In the genomic region with DNA sequence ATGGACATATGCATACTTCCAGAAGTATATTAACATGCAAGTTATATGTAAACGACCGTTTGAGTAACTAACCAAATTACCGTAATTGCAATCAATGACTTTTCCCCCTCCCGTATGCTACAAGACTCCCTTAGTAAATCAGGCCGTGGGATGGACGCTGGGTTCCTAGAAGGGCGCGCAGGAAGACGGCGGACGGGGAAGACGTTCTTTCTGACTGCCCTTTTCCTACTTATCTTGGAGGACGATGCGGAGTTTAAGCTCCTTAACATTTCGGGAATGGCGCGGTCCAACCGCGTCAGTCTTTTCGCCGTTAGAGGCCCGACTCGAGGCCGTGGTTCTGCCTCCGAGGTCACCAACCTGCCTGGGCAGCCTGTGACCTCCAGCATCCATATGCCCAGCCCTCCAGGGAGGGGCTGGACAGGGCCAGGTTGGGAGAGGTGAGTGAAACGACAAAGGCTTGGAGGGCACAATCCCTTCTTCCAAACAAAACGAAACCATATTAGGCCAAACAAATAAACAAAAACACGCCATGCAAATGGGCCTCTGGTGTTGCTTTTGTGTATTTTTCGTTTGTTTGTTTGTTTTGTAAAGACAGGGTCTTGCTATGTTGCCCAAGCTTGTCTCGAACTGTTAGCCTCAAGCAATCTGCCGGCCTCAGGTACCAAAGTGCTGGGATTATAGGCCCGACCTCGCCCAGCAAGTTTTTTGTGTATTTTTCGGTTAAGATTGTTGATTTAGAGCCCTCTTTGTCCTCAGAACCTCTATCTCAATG, we compare ENCODE assay signal across 8 cellular contexts. TPM values are rescaled to one million over a fixed set of nuclear protein-coding genes. Genes with fewer than 3 reads are reported as not detected.
A peak's percentile ranks its signal among the peaks of the same experiment; 100 is the strongest.
DNase-seq lines count a peak whose midpoint lies in the region; ATAC-seq and TF ChIP-seq lines count a peak whose summit lies in the region.

No MANE protein-coding gene starts in this region.

- H3K27ac ChIP-seq in OCI-LY7 (ENCODE audit: low read depth, low read length, poor library complexity, severe bottlenecking), result peak overlapping the region; percentile 67
- H3K27ac ChIP-seq in duodenal mucosa (ENCODE audit: low read depth, low read length), result peak overlapping the region; percentile 62
- peak overlapping the region; percentile 92 for H3K27ac ChIP-seq in vagina

- H4K20me1 ChIP-seq in OCI-LY7 (ENCODE audit: insufficient read depth, low read length), result no peaks in the 10 kb centered on the region

- POLR2A ChIA-PET in OCI-LY7 (lab: Charles Lee), result interaction anchor here (0.6 to 2.8 kb wide), 8 partner anchors 11 to 362 kb away, joined by 3 to 11 read pairs (median 3); partner anchors contain the start of gene ZNF687

- H2AFZ ChIP-seq in OCI-LY7 (ENCODE audit: low read length), result peak overlapping the region; percentile 85

- H3K27me3 ChIP-seq in duodenal mucosa (ENCODE audit: control insufficient read depth in 1 of 2, insufficient read depth in 2 of 2, low read length in 2 of 2), result no peaks in the 10 kb centered on the region
- no peaks in the 10 kb centered on the region for H3K27me3 ChIP-seq in mononuclear cell (ENCODE audit: insufficient read depth, low read length)
- no peaks in the 10 kb centered on the region for H3K27me3 ChIP-seq in vagina

- peak overlapping the region; percentile 67 to 92 for H3K9ac ChIP-seq in duodenal mucosa (ENCODE audit: low read depth in 1 of 2, low read length in 2 of 2)

- TF ChIP-seq POLR2A in vagina (IDR thresholded peaks at IDR 0.05), result no peak

- H3K9me3 Mint-ChIP-seq in Calu3 (ENCODE audit: low read depth, unreplicated experiment), result no peaks in the 10 kb centered on the region

- in situ Hi-C loops in KBM-7 (cut with MboI; ENCODE audit: low pct_unique_long_range_greater_than_20kb, low sequenced_read_pairs), result no loop called here

- H3K9me3 ChIP-seq in OCI-LY7 (ENCODE audit: low read length), result no peaks in the 10 kb centered on the region
- H3K9me3 ChIP-seq in duodenal mucosa (ENCODE audit: control insufficient read depth in 1 of 2, low read length in 2 of 2), result no peaks in the 10 kb centered on the region
- H3K9me3 ChIP-seq in mononuclear cell (ENCODE audit: low read depth, low read length), result no peaks in the 10 kb centered on the region
- no peaks in the 10 kb centered on the region for H3K9me3 ChIP-seq in vagina

- intact Hi-C loops in Calu3 (cut with micrococcal nuclease; ENCODE audit: unreplicated experiment) (no loop called here), OCI-LY7 (cut with micrococcal nuclease; ENCODE audit: unreplicated experiment) (loop anchor here (5.0 kb wide), 1 partner anchor 46 kb away; the partner anchor contains the start of gene ZNF687), vagina (cut with DNase I) (loop anchor here (1.0 kb wide), 1 partner anchor 46 kb away; the partner anchor contains the start of gene ZNF687)

- H3K36me3 ChIP-seq in OCI-LY7 (ENCODE audit: insufficient read depth, low read length), result peaks cover 23% of the 10 kb centered on the region
- H3K36me3 ChIP-seq in duodenal mucosa (ENCODE audit: control insufficient read depth in 1 of 2, insufficient read depth in 2 of 2, low read length in 2 of 2), result peaks cover 10 to 16% of the 10 kb centered on the region in 2 donors
- peaks cover 0 to 18% of the 10 kb centered on the region in 2 donors for H3K36me3 ChIP-seq in vagina

- H3K9me2 ChIP-seq in OCI-LY7 (ENCODE audit: insufficient read depth, low read length), result no peaks in the 10 kb centered on the region

- H3K36me3 Mint-ChIP-seq in Calu3 (ENCODE audit: insufficient read depth, unreplicated experiment), result peaks cover 40% of the 10 kb centered on the region

- H3K4me3 Mint-ChIP-seq in Calu3 (ENCODE audit: low read depth, unreplicated experiment), result peak overlapping the region; percentile 90

- H3K4me3 ChIP-seq in OCI-LY7 (ENCODE audit: low read depth, low read length, poor library complexity, severe bottlenecking) (peak overlapping the region; percentile 74), duodenal mucosa (ENCODE audit: low read depth in 1 of 2, low read length in 2 of 2) (peak overlapping the region; percentile 76 to 85), mononuclear cell (ENCODE audit: low read length) (peak overlapping the region; percentile 88), vagina (peak overlapping the region; percentile 62 to 86)

- TF ChIP-seq CTCF in Calu3 (IDR thresholded peaks at IDR 0.05; ENCODE audit: unreplicated experiment) (no peak), OCI-LY7 (conservative IDR thresholded peaks at IDR 0.05; ENCODE audit: low read length) (no peak), vagina (IDR thresholded peaks at IDR 0.05) (no peak)

- H3K27ac Mint-ChIP-seq in Calu3 (ENCODE audit: unreplicated experiment), result peak overlapping the region; percentile 92

- peak overlapping the region; percentile 90 for H3K4me2 ChIP-seq in OCI-LY7 (ENCODE audit: low read length)

- peak; percentile 22 for ATAC-seq in GM21737 (IDR thresholded peaks at IDR 0.05; ENCODE audit: unreplicated experiment)

- BruUV-seq in Calu3 (replicated peaks; lab: Mats Ljungman, UMichigan) (no TSS peak), OCI-LY7 (replicated peaks; lab: Mats Ljungman, UMichigan) (no TSS peak)

- H3K4me1 Mint-ChIP-seq in Calu3 (ENCODE audit: low read depth, unreplicated experiment), result peaks cover 14% of the 10 kb centered on the region

- peaks cover 17% of the 10 kb centered on the region for H3K79me2 ChIP-seq in OCI-LY7 (ENCODE audit: insufficient read depth, low read depth, low read length)

- no peaks in the 10 kb centered on the region for H3K27me3 Mint-ChIP-seq in Calu3 (ENCODE audit: unreplicated experiment)

- H3K4me1 ChIP-seq in OCI-LY7 (ENCODE audit: insufficient read depth, low read length, poor library complexity, severe bottlenecking) (peaks cover 23% of the 10 kb centered on the region), duodenal mucosa (ENCODE audit: control insufficient read depth in 1 of 2, insufficient read depth in 2 of 2, low read length in 2 of 2) (peaks cover 15 to 25% of the 10 kb centered on the region in 2 donors), mononuclear cell (ENCODE audit: insufficient read depth, low read length) (peaks cover 28% of the 10 kb centered on the region), vagina (peaks cover 40% of the 10 kb centered on the region)

- DNase-seq in Calu3, result peak; percentile 15
- DNase-seq in OCI-LY7 (ENCODE audit: low spot score), result peak; percentile 22
- no peak for DNase-seq in vagina (ENCODE audit: extremely low spot score in 2 of 2)
- no peak for DNase-seq in NCI-H2081 treated with DMSO at 0.1 percent for 48 hours (lab: John Stamatoyannopoulos, UW)
- DNase-seq in KBM-7, result no peak

- CTCF ChIA-PET in Calu3 (lab: Charles Lee), result interaction anchor here (0.6 to 2.6 kb wide), 11 partner anchors 13 to 131 kb away, joined by 3 to 22 read pairs (median 5); partner anchors contain the start of genes PSMB4 and SELENBP1
- CTCF ChIA-PET in OCI-LY7 (lab: Charles Lee; ENCODE audit: unreplicated experiment), result interaction anchor here (1.0 to 1.6 kb wide), 3 partner anchors 13 to 19 kb away, joined by 3 to 7 read pairs (median 4); partner anchors contain the start of gene RFX5

RNA-seq across cellular contexts. Expression of gene PI4KB, which starts 0.9 kb away (rescaled TPM):
- total RNA-seq in Calu3 (2022), result 50.7 and 57.6 TPM in 2 replicates
- total RNA-seq in OCI-LY7 (2014; rRNA removed; shearing (Covaris generic)), result 36.9 and 38.0 TPM in 2 replicates
- 50.6 and 60.4 TPM in 2 replicates for total RNA-seq in OCI-LY7 (2022)
- 38.0 TPM for total RNA-seq in mononuclear cell
- total RNA-seq in vagina, result 69.0 TPM

RNA-seq across cellular contexts. Expression of gene RFX5, which starts 19.0 kb away (rescaled TPM):
- total RNA-seq in Calu3 (2022), result 82.4 and 88.1 TPM in 2 replicates
- 99.7 and 122 TPM in 2 replicates for total RNA-seq in OCI-LY7 (2014; rRNA removed; shearing (Covaris generic))
- 115 and 131 TPM in 2 replicates for total RNA-seq in OCI-LY7 (2022)
- 45.7 TPM for total RNA-seq in mononuclear cell
- 13.0 TPM for total RNA-seq in vagina

RNA-seq across cellular contexts. Expression of gene SELENBP1, which starts 44.4 kb away (rescaled TPM):
- 7.8 and 9.8 TPM in 2 replicates for total RNA-seq in Calu3 (2022)
- not detected in 2 replicates for total RNA-seq in OCI-LY7 (2014; rRNA removed; shearing (Covaris generic))
- not detected in 2 replicates for total RNA-seq in OCI-LY7 (2022)
- total RNA-seq in mononuclear cell, result not detected
- total RNA-seq in vagina, result 30.9 TPM

RNA-seq across cellular contexts. Expression of gene ZNF687, which starts 46.0 kb away (rescaled TPM):
- total RNA-seq in Calu3 (2022) (42.9 and 43.4 TPM in 2 replicates), OCI-LY7 (2022) (31.6 and 31.7 TPM in 2 replicates), mononuclear cell (45.5 TPM), vagina (26.8 TPM)
- total RNA-seq in OCI-LY7 (2014; rRNA removed; shearing (Covaris generic)), result 18.0 and 20.9 TPM in 2 replicates

Comparison
In these comparisons a context has a peak if more than half of its experiments do, and no peak if none do; other contexts are left out.
1. DNase-seq: peak in Calu3 (single experiment) and OCI-LY7 (single experiment); none in vagina (0 of 2), NCI-H2081 treated with DMSO at 0.1 percent for 48 hours (single experiment) and KBM-7 (single experiment).
2. Peak in every context shown above with its lines, with median percentiles within 50 percentile points of each other: H3K27ac ChIP-seq and H3K4me3 ChIP-seq.